22 cellular contexts compared by ENCODE assay signal in genomic region chrX:39996561-39996960, GRCh38.
"Had no signal": no experiment of that assay in that cellular context is flagged by ENCODE, and none has a peak within 500 bp of the region (broad histone marks: within the 10 kb centered on the region; RNA-seq: fewer than 3 reads in every experiment).

No MANE protein-coding gene starts in this region.

- H3K9me3 Mint-ChIP-seq: activated naive CD4-positive, alpha-beta T cell treated with anti-CD3 and anti-CD28 coated beads for 36 hours; activated T-helper 2 cell treated with anti-CD3 and anti-CD28 coated beads, Interferon-gamma antibody, Interleukin-2, Interleukin-4, amounts not matched to agents 10 μg/mL and 5 μg/mL and 100 μg/mL, durations not matched to agents 14 hours and 24 hours and 36 hours; naive thymus-derived CD8-positive, alpha-beta T cell; stimulated activated naive CD8-positive, alpha-beta T cell treated with anti-CD3 and anti-CD28 coated beads, Interleukin-15, amount 100 ng/mL, for 72 hours; WTC11 had no signal

- H3K27ac ChIP-seq: ascending aorta, breast epithelium, coronary artery, gastroesophageal sphincter, heart right ventricle, lower lobe of right lung, neutrophil, parathyroid adenoma, skin epidermis, suprapubic skin, transverse colon, vagina had no signal

- H3K27ac Mint-ChIP-seq: activated CD4-positive, alpha-beta T cell treated with anti-CD3 and anti-CD28 coated beads for 36 hours; activated naive CD4-positive, alpha-beta T cell treated with anti-CD3 and anti-CD28 coated beads for 36 hours; activated T-helper 2 cell treated with anti-CD3 and anti-CD28 coated beads, Interferon-gamma antibody, Interleukin-2, Interleukin-4, amounts not matched to agents 10 μg/mL and 5 μg/mL and 100 μg/mL, durations not matched to agents 14 hours and 24 hours and 36 hours; naive thymus-derived CD8-positive, alpha-beta T cell; stimulated activated naive CD8-positive, alpha-beta T cell treated with anti-CD3 and anti-CD28 coated beads, Interleukin-15, amount 100 ng/mL, for 72 hours; WTC11 had no signal

- H3K27me3 Mint-ChIP-seq: activated CD4-positive, alpha-beta T cell treated with anti-CD3 and anti-CD28 coated beads for 36 hours had no signal

- ATAC-seq: activated CD4-positive, alpha-beta T cell treated with anti-CD3 and anti-CD28 coated beads for 36 hours; gastroesophageal sphincter; lower lobe of right lung; naive thymus-derived CD8-positive, alpha-beta T cell; stimulated activated naive CD8-positive, alpha-beta T cell treated with anti-CD3 and anti-CD28 coated beads, Interleukin-15, amount 100 ng/mL, for 72 hours; WTC11 had no signal

- H3K4me1 ChIP-seq: ascending aorta, breast epithelium, gastroesophageal sphincter, heart right ventricle, lower lobe of right lung, parathyroid adenoma, suprapubic skin, transverse colon, vagina had no signal

- H3K36me3 Mint-ChIP-seq: naive thymus-derived CD8-positive, alpha-beta T cell had no signal

- H3K4me3 Mint-ChIP-seq: activated CD4-positive, alpha-beta T cell treated with anti-CD3 and anti-CD28 coated beads for 36 hours; activated naive CD4-positive, alpha-beta T cell treated with anti-CD3 and anti-CD28 coated beads for 36 hours; naive thymus-derived CD8-positive, alpha-beta T cell; stimulated activated naive CD8-positive, alpha-beta T cell treated with anti-CD3 and anti-CD28 coated beads, Interleukin-15, amount 100 ng/mL, for 72 hours; WTC11 had no signal

- H3K4me3 ChIP-seq: ascending aorta, breast epithelium, coronary artery, gastroesophageal sphincter, heart right ventricle, lower lobe of right lung, skin epidermis, suprapubic skin, transverse colon, vagina had no signal

- H3K27me3 ChIP-seq: ascending aorta, gastroesophageal sphincter, neutrophil, suprapubic skin, transverse colon, vagina had no signal

- DNase-seq: activated CD4-positive, alpha-beta T cell treated with anti-CD3 and anti-CD28 coated beads for 36 hours; activated CD4-positive, alpha-beta T cell treated with anti-CD3 and anti-CD28 coated beads, Interleukin-2, amount 50 U/mL, for 48 hours; activated naive CD4-positive, alpha-beta T cell treated with anti-CD3 and anti-CD28 coated beads for 36 hours; activated T-cell treated with anti-CD3 and anti-CD28 coated beads, Interleukin-2, amount 50 U/mL, for 1 hour; heart right ventricle; lower lobe of right lung; naive thymus-derived CD8-positive, alpha-beta T cell; stimulated activated CD4-positive, alpha-beta T cell treated with anti-CD3 and anti-CD28 coated beads, Interleukin-15, amount 100 ng/mL, for 24 hours; stimulated activated CD4-positive, alpha-beta T cell treated with anti-CD3 and anti-CD28 coated beads, Interleukin-2, amount 100 ng/mL, for 48 hours; stimulated activated naive CD8-positive, alpha-beta T cell treated with anti-CD3 and anti-CD28 coated beads, Interleukin-15, amount 100 ng/mL, for 72 hours; transverse colon had no signal

- H3K9me3 ChIP-seq: ascending aorta, breast epithelium, gastroesophageal sphincter, heart right ventricle, lower lobe of right lung, neutrophil, suprapubic skin, transverse colon, vagina had no signal

- H3K4me1 Mint-ChIP-seq: activated CD4-positive, alpha-beta T cell treated with anti-CD3 and anti-CD28 coated beads for 36 hours; naive thymus-derived CD8-positive, alpha-beta T cell; stimulated activated naive CD8-positive, alpha-beta T cell treated with anti-CD3 and anti-CD28 coated beads, Interleukin-15, amount 100 ng/mL, for 72 hours had no signal
